Comparison of ENCODE assay signal across 21 cellular contexts in genomic region chr9:99178912-99179872, GRCh38. TPM values are rescaled to one million over a fixed set of nuclear protein-coding genes. Genes with fewer than 3 reads are reported as not detected.
A peak's percentile ranks its signal among the peaks of the same experiment; 100 is the strongest.
DNase-seq lines count a peak whose midpoint lies in the region; ATAC-seq and TF ChIP-seq lines count a peak whose summit lies in the region.
"Had no signal": no experiment of that assay in that cellular context is flagged by ENCODE, and none has a peak within 500 bp of the region (broad histone marks: within the 10 kb centered on the region; RNA-seq: fewer than 3 reads in every experiment).

No MANE protein-coding gene starts in this region.

- H3K4me2 ChIP-seq in SU-DHL-6 (ENCODE audit: low read depth, low read length, poor library complexity, severe bottlenecking): peak overlapping the region; percentile 74
- H3K4me2 ChIP-seq: A549, BLaER1 had no signal

- H3K4me1 ChIP-seq in foreskin keratinocyte: no peaks in the 10 kb centered on the region
- no peaks in the 10 kb centered on the region for H3K4me1 ChIP-seq in psoas muscle
- H3K4me1 ChIP-seq: A549 had no signal

- H2AFZ ChIP-seq in SU-DHL-6 (ENCODE audit: low read depth, low read length, severe bottlenecking): no peak overlapping the region
- H2AFZ ChIP-seq: GM23248 had no signal

- H3K27me3 ChIP-seq in SU-DHL-6 (ENCODE audit: low read length) (no peaks in the 10 kb centered on the region), foreskin keratinocyte (no peaks in the 10 kb centered on the region), psoas muscle (ENCODE audit: insufficient read depth in 3 of 3, low read length in 2 of 3) (no peaks in the 10 kb centered on the region)
- H3K27me3 ChIP-seq: BLaER1 had no signal

- H3K79me2 ChIP-seq in SU-DHL-6 (ENCODE audit: insufficient read depth, low read length): no peaks in the 10 kb centered on the region

- no peak overlapping the region for H3K4me3 Mint-ChIP-seq in activated CD4-positive, alpha-beta T cell treated with anti-CD3 and anti-CD28 coated beads, Interleukin-2, amount 10 ng/mL, durations not matched to agents 24 days and 14 days
- peak overlapping the region in 1 of 2 donors; percentile 39 for H3K4me3 Mint-ChIP-seq in stimulated activated naive B cell treated with anti-CD40 and anti-IgM and Interleukin-4, amounts not matched to agents 10 μg/mL and 1 μg/mL and 100 μg/mL, for 72 hours
- no peak overlapping the region for H3K4me3 Mint-ChIP-seq in activated naive CD8-positive, alpha-beta T cell treated with anti-CD3 and anti-CD28 coated beads, Interleukin-2, amount 50 U/mL, for 24 hours
- H3K4me3 Mint-ChIP-seq: CD4-positive, alpha-beta memory T cell had no signal

- H3K36me3 ChIP-seq in SU-DHL-6 (ENCODE audit: low read length) (no peaks in the 10 kb centered on the region), psoas muscle (ENCODE audit: insufficient read depth in 1 of 2, low read depth in 1 of 2) (no peaks in the 10 kb centered on the region)
- H3K36me3 ChIP-seq: BLaER1 had no signal

- peak overlapping the region; percentile 49 for H3K27ac Mint-ChIP-seq in activated CD4-positive, alpha-beta T cell treated with anti-CD3 and anti-CD28 coated beads, Interleukin-2, amount 10 ng/mL, durations not matched to agents 24 days and 14 days
- H3K27ac Mint-ChIP-seq in stimulated activated naive B cell treated with anti-CD40 and anti-IgM and Interleukin-4, amounts not matched to agents 10 μg/mL and 1 μg/mL and 100 μg/mL, for 72 hours: peak overlapping the region; percentile 94
- no peak overlapping the region for H3K27ac Mint-ChIP-seq in activated naive CD8-positive, alpha-beta T cell treated with anti-CD3 and anti-CD28 coated beads, Interleukin-2, amount 50 U/mL, for 24 hours

- H3K27me3 Mint-ChIP-seq in activated CD4-positive, alpha-beta T cell treated with anti-CD3 and anti-CD28 coated beads, Interleukin-2, amount 10 ng/mL, durations not matched to agents 24 days and 14 days: peaks cover 4% of the 10 kb centered on the region
- H3K27me3 Mint-ChIP-seq in stimulated activated naive B cell treated with anti-CD40 and anti-IgM and Interleukin-4, amounts not matched to agents 10 μg/mL and 1 μg/mL and 100 μg/mL, for 72 hours: no peaks in the 10 kb centered on the region
- peaks cover 2% of the 10 kb centered on the region for H3K27me3 Mint-ChIP-seq in activated naive CD8-positive, alpha-beta T cell treated with anti-CD3 and anti-CD28 coated beads, Interleukin-2, amount 50 U/mL, for 24 hours
- H3K27me3 Mint-ChIP-seq: CD4-positive, alpha-beta memory T cell had no signal

- no peak for DNase-seq in activated CD4-positive, alpha-beta T cell treated with anti-CD3 and anti-CD28 coated beads, Interleukin-2, amount 10 ng/mL, durations not matched to agents 24 days and 14 days
- DNase-seq in activated CD4-positive, alpha-beta T cell treated with anti-CD3 and anti-CD28 coated beads, Interleukin-2, amount 50 U/mL, for 48 hours: no peak
- DNase-seq in foreskin keratinocyte (no peak), psoas muscle (no peak)
- DNase-seq in stimulated activated naive B cell treated with anti-CD40 and anti-IgM and Interleukin-4, amounts not matched to agents 10 μg/mL and 1 μg/mL and 100 μg/mL, for 72 hours: peak; percentile 71
- no peak for DNase-seq in activated naive CD8-positive, alpha-beta T cell treated with anti-CD3 and anti-CD28 coated beads, Interleukin-2, amount 50 U/mL, for 24 hours
- DNase-seq: CD4-positive, alpha-beta memory T cell; DMS153; GF-D8; GM23248; KG1; NCI-H1417; NCI-H187; NCI-H2107; NCI-H510A; NCI-H774; SHP77 had no signal

- no peaks in the 10 kb centered on the region for H4K20me1 ChIP-seq in SU-DHL-6 (ENCODE audit: low read depth, low read length)
- H4K20me1 ChIP-seq: BLaER1 had no signal

- no peaks in the 10 kb centered on the region for H3K9me3 Mint-ChIP-seq in activated CD4-positive, alpha-beta T cell treated with anti-CD3 and anti-CD28 coated beads, Interleukin-2, amount 10 ng/mL, durations not matched to agents 24 days and 14 days
- H3K9me3 Mint-ChIP-seq in stimulated activated naive B cell treated with anti-CD40 and anti-IgM and Interleukin-4, amounts not matched to agents 10 μg/mL and 1 μg/mL and 100 μg/mL, for 72 hours: no peaks in the 10 kb centered on the region
- H3K9me3 Mint-ChIP-seq in activated naive CD8-positive, alpha-beta T cell treated with anti-CD3 and anti-CD28 coated beads, Interleukin-2, amount 50 U/mL, for 24 hours: no peaks in the 10 kb centered on the region
- H3K9me3 Mint-ChIP-seq: CD4-positive, alpha-beta memory T cell had no signal

- peak; percentile 10 for ATAC-seq in foreskin keratinocyte
- peak; percentile 72 to 74 for ATAC-seq in stimulated activated naive B cell treated with anti-CD40 and anti-IgM and Interleukin-4, amounts not matched to agents 10 μg/mL and 1 μg/mL and 100 μg/mL, for 72 hours (replicated peaks)
- ATAC-seq in activated naive CD8-positive, alpha-beta T cell treated with anti-CD3 and anti-CD28 coated beads, Interleukin-2, amount 50 U/mL, for 24 hours: no peak
- no peak for ATAC-seq in psoas muscle
- ATAC-seq: A549, HCT116 had no signal

- no peaks in the 10 kb centered on the region for H3K36me3 Mint-ChIP-seq in activated CD4-positive, alpha-beta T cell treated with anti-CD3 and anti-CD28 coated beads, Interleukin-2, amount 10 ng/mL, durations not matched to agents 24 days and 14 days (ENCODE audit: low read depth)
- peaks cover 7 to 21% of the 10 kb centered on the region in 2 donors for H3K36me3 Mint-ChIP-seq in stimulated activated naive B cell treated with anti-CD40 and anti-IgM and Interleukin-4, amounts not matched to agents 10 μg/mL and 1 μg/mL and 100 μg/mL, for 72 hours
- peaks cover 4% of the 10 kb centered on the region for H3K36me3 Mint-ChIP-seq in activated naive CD8-positive, alpha-beta T cell treated with anti-CD3 and anti-CD28 coated beads, Interleukin-2, amount 50 U/mL, for 24 hours (ENCODE audit: low read depth)
- H3K36me3 Mint-ChIP-seq: CD4-positive, alpha-beta memory T cell had no signal

- intact Hi-C loops in activated CD4-positive, alpha-beta T cell treated with anti-CD3 and anti-CD28 coated beads, Interleukin-2, amount 10 ng/mL, durations not matched to agents 24 days and 14 days (cut with micrococcal nuclease): no loop called here
- intact Hi-C loops in psoas muscle (cut with DNase I): no loop called here

- peaks cover 49% of the 10 kb centered on the region for H3K4me1 Mint-ChIP-seq in activated CD4-positive, alpha-beta T cell treated with anti-CD3 and anti-CD28 coated beads, Interleukin-2, amount 10 ng/mL, durations not matched to agents 24 days and 14 days
- H3K4me1 Mint-ChIP-seq in stimulated activated naive B cell treated with anti-CD40 and anti-IgM and Interleukin-4, amounts not matched to agents 10 μg/mL and 1 μg/mL and 100 μg/mL, for 72 hours: peaks cover 66 to 84% of the 10 kb centered on the region in 2 donors
- H3K4me1 Mint-ChIP-seq in activated naive CD8-positive, alpha-beta T cell treated with anti-CD3 and anti-CD28 coated beads, Interleukin-2, amount 50 U/mL, for 24 hours: peaks cover 61% of the 10 kb centered on the region

- TF ChIP-seq CTCF in SU-DHL-6 (IDR thresholded peaks at IDR 0.05; ENCODE audit: insufficient read depth, low read length, poor library complexity, severe bottlenecking) (no peak), foreskin keratinocyte (conservative IDR thresholded peaks at IDR 0.05) (no peak), psoas muscle (IDR thresholded peaks at IDR 0.05) (no peak)

- H3K27ac ChIP-seq in SU-DHL-6 (ENCODE audit: low read depth, low read length) (peak overlapping the region; percentile 93), foreskin keratinocyte (no peak overlapping the region), psoas muscle (no peak overlapping the region)
- H3K27ac ChIP-seq: A549, BLaER1, GM23248 had no signal

- no peaks in the 10 kb centered on the region for H3K9me2 ChIP-seq in SU-DHL-6 (replicated peaks; ENCODE audit: insufficient read depth, low read length)

- H3K4me3 ChIP-seq in SU-DHL-6 (ENCODE audit: insufficient read depth, low read length, poor library complexity, severe bottlenecking) (peak overlapping the region; percentile 9), psoas muscle (no peak overlapping the region)
- H3K4me3 ChIP-seq: A549, BLaER1, GM23248 had no signal

- peaks cover 68% of the 10 kb centered on the region for H3F3A ChIP-seq in SU-DHL-6 (ENCODE audit: insufficient read depth)

- no peaks in the 10 kb centered on the region for H3K9me3 ChIP-seq in SU-DHL-6 (ENCODE audit: insufficient read depth, low read length)
- H3K9me3 ChIP-seq in psoas muscle: no peaks in the 10 kb centered on the region
- H3K9me3 ChIP-seq: A549, BLaER1 had no signal

- 69 to 77% (median 71%) methylated on average over 17 of the region's 17 CpGs for WGBS in psoas muscle, 3 donors

- H3K9ac ChIP-seq in SU-DHL-6 (ENCODE audit: low read length): peak overlapping the region; percentile 60
- H3K9ac ChIP-seq: BLaER1, GM23248 had no signal

RNA-seq across cellular contexts. Expression of gene ALG2, which starts 42.5 kb away (rescaled TPM):
- total RNA-seq in activated CD4-positive, alpha-beta T cell treated with anti-CD3 and anti-CD28 coated beads, Interleukin-2, amount 10 ng/mL, durations not matched to agents 24 days and 14 days: 29.2 and 31.0 TPM in 2 replicates
- total RNA-seq in foreskin keratinocyte (30.0 and 32.1 TPM in 2 replicates), psoas muscle (10 to 100 TPM in 3 of 4 donors, 1 to 10 TPM in 1; 8.3 to 18.8 (median 12.7) TPM)
- polyA plus RNA-seq in foreskin keratinocyte (21.8 and 23.9 TPM in 2 replicates), psoas muscle (10 to 100 TPM in 2 of 3 donors, 1 to 10 TPM in 1; 6.6 to 15.7 (median 11.5) TPM)

RNA-seq across cellular contexts. Expression of gene SEC61B, which starts 42.9 kb away (rescaled TPM):
- 169 and 170 TPM in 2 replicates for total RNA-seq in activated CD4-positive, alpha-beta T cell treated with anti-CD3 and anti-CD28 coated beads, Interleukin-2, amount 10 ng/mL, durations not matched to agents 24 days and 14 days
- total RNA-seq in foreskin keratinocyte (220 and 254 TPM in 2 replicates), psoas muscle (10 to 100 TPM; 17.5 to 49.6 (median 36.8) TPM)
- polyA plus RNA-seq in foreskin keratinocyte (340 and 400 TPM in 2 replicates), psoas muscle (100 to 1,000 TPM in 1 of 3 donors, 10 to 100 TPM in 2; 67.9 to 145 (median 69.5) TPM)

Comparison
In these comparisons a context has a peak if more than half of its experiments do, and no peak if none do; other contexts are left out.
1. ATAC-seq: peak in foreskin keratinocyte (single experiment) and stimulated activated naive B cell treated with anti-CD40 and anti-IgM and Interleukin-4, amounts not matched to agents 10 μg/mL and 1 μg/mL and 100 μg/mL, for 72 hours (2 of 2); none in activated naive CD8-positive, alpha-beta T cell treated with anti-CD3 and anti-CD28 coated beads, Interleukin-2, amount 50 U/mL, for 24 hours (single experiment) and psoas muscle (0 of 4).